In genomic region chr9:6024035-6024554, GRCh38 we compare ENCODE assay signal across 1 cellular context.
TF ChIP-seq lines count a peak whose summit lies in the region.

No MANE protein-coding gene starts in this region.

TF ChIP-seq in H1, 55 proteins besides CTCF, POLR2A, EP300 and RAD21 (continued from another document):
- no peak for TF ChIP-seq NANOG (IDR thresholded peaks at IDR 0.05; ENCODE audit: insufficient read depth, low read depth, low read length, poor library complexity, severe bottlenecking)
- no peak for TF ChIP-seq ATF2 (IDR thresholded peaks at IDR 0.05; ENCODE audit: low read length)
- no peak for TF ChIP-seq RFX5 (IDR thresholded peaks at IDR 0.05; ENCODE audit: borderline replicate concordance, low read depth, low read length)
- TF ChIP-seq GABPA (IDR thresholded peaks at IDR 0.05; ENCODE audit: borderline replicate concordance, insufficient read depth, low read length), result no peak
- TF ChIP-seq SUZ12 (IDR thresholded peaks at IDR 0.05; ENCODE audit: low read length), result no peak
- TF ChIP-seq KDM5A (IDR thresholded peaks at IDR 0.05; ENCODE audit: low read length), result no peak
- TF ChIP-seq USF2 (IDR thresholded peaks at IDR 0.05; ENCODE audit: low read length), result no peak
- TF ChIP-seq TAF1 (IDR thresholded peaks at IDR 0.05; ENCODE audit: low read depth, low read length), result no peak
- TF ChIP-seq SIN3A (conservative IDR thresholded peaks at IDR 0.05 in 1 of 2, IDR thresholded peaks at IDR 0.05 in 1 of 2; ENCODE audit: low read depth in 1 of 2, low read length in 2 of 2), result no peak
- TF ChIP-seq PHF8 (conservative IDR thresholded peaks at IDR 0.05; ENCODE audit: low read depth, low read length), result no peak
- TF ChIP-seq CHD7 (IDR thresholded peaks at IDR 0.05; ENCODE audit: insufficient replicate concordance, low read length), result no peak
- TF ChIP-seq RXRA (IDR thresholded peaks at IDR 0.05; ENCODE audit: insufficient read depth, low read depth, low read length), result no peak
TF ChIP-seq in H1: peak in this region for 0.
